8 cellular contexts compared by ENCODE assay signal in genomic region chr14:35355981-35356839, GRCh38. TPM values are rescaled to one million over a fixed set of nuclear protein-coding genes. Genes with fewer than 3 reads are reported as not detected.
A peak's percentile ranks its signal among the peaks of the same experiment; 100 is the strongest.
DNase-seq lines count a peak whose midpoint lies in the region; ATAC-seq, FAIRE-seq and TF ChIP-seq lines count a peak whose summit lies in the region.

No MANE protein-coding gene starts in this region.

- H3K4me3 ChIP-seq in small intestine (ENCODE audit: low read depth in 1 of 2, low read length in 2 of 2): no peak overlapping the region

- peak overlapping the region; percentile 61 for H3K27ac Mint-ChIP-seq in chondrocyte (ENCODE audit: unreplicated experiment)

- TF ChIP-seq CTCF in chondrocyte (IDR thresholded peaks at IDR 0.05): no peak

- no peak for FAIRE-seq in small intestine (lab: Jason Lieb, UNC)

- DNase-seq in NCI-H2029 (lab: John Stamatoyannopoulos, UW) (peak; percentile 96), chondrocyte (ENCODE audit: low spot score) (no peak), small intestine (peak; percentile 98), SKM-1 treated with dmso at 0.1 percent for 144 hours (lab: John Stamatoyannopoulos, UW; ENCODE audit: unreplicated experiment) (no peak), NCI-H748 (lab: John Stamatoyannopoulos, UW; ENCODE audit: unreplicated experiment) (no peak), GM19238 (ENCODE audit: insufficient read length, low spot score) (no peak)

- no peaks in the 10 kb centered on the region for H3K9me3 ChIP-seq in small intestine (ENCODE audit: control insufficient read depth, low read depth)

- H3K27me3 ChIP-seq in small intestine (ENCODE audit: control insufficient read depth in 2 of 2, insufficient read depth in 2 of 2, low read length in 2 of 2): no peaks in the 10 kb centered on the region

- ATAC-seq in GM19023 (IDR thresholded peaks at IDR 0.05; ENCODE audit: unreplicated experiment) (peak; percentile 53), GM21717 (IDR thresholded peaks at IDR 0.05; ENCODE audit: unreplicated experiment) (no peak)

- no peaks in the 10 kb centered on the region for H3K27me3 Mint-ChIP-seq in chondrocyte (ENCODE audit: low read depth)

- H3K36me3 Mint-ChIP-seq in chondrocyte (ENCODE audit: low read depth): no peaks in the 10 kb centered on the region

- H3K4me1 Mint-ChIP-seq in chondrocyte (ENCODE audit: low read depth): peaks cover 22% of the 10 kb centered on the region

- H3K36me3 ChIP-seq in small intestine (ENCODE audit: control insufficient read depth in 2 of 2, insufficient read depth in 2 of 2, low read length in 2 of 2): no peaks in the 10 kb centered on the region

- H3K9me3 Mint-ChIP-seq in chondrocyte (ENCODE audit: low read depth): no peaks in the 10 kb centered on the region

- WGBS in small intestine, 3 donors: 12 to 36% (median 19%) methylated on average over 5 of the region's 5 CpGs

- peak overlapping the region; percentile 70 to 74 for H3K27ac ChIP-seq in small intestine (ENCODE audit: low read depth in 1 of 2, low read length in 1 of 2)

- H3K4me3 Mint-ChIP-seq in chondrocyte (ENCODE audit: unreplicated experiment): no peak overlapping the region

- no peaks in the 10 kb centered on the region for H3K4me1 ChIP-seq in small intestine (ENCODE audit: control insufficient read depth in 2 of 2, insufficient read depth in 1 of 2, low read depth in 1 of 2, low read length in 1 of 2)

RNA-seq across cellular contexts. Expression of gene NFKBIA, which starts 48.3 kb away (rescaled TPM):
- 41.0 to 53.5 TPM (median 42.2 TPM) in 3 replicates for total RNA-seq in chondrocyte
- polyA plus RNA-seq in small intestine: 100 to 1,000 TPM; 108 to 173 (median 133) TPM

Comparison
In these comparisons a context has a peak if more than half of its experiments do, and no peak if none do; other contexts are left out.
1. DNase-seq: peak in NCI-H2029 (single experiment) and small intestine (single experiment); none in chondrocyte (single experiment), SKM-1 treated with dmso at 0.1 percent for 144 hours (single experiment), NCI-H748 (single experiment) and GM19238 (single experiment).